14 cellular contexts compared by ENCODE assay signal in genomic region chr3:109831403-109831802, GRCh38.
"Had no signal": no experiment of that assay in that cellular context is flagged by ENCODE, and none has a peak within 500 bp of the region (broad histone marks: within the 10 kb centered on the region; RNA-seq: fewer than 3 reads in every experiment).

No MANE protein-coding gene starts in this region.

- H3K4me1 Mint-ChIP-seq: naive thymus-derived CD8-positive, alpha-beta T cell had no signal

- H3K4me3 Mint-ChIP-seq: naive thymus-derived CD8-positive, alpha-beta T cell had no signal

- H3K9me3 ChIP-seq: colonic mucosa, mucosa of descending colon, stomach, thoracic aorta, transverse colon had no signal

- H3K27ac ChIP-seq: colonic mucosa, hepatocyte, stomach, thoracic aorta, transverse colon had no signal

- H3K27me3 ChIP-seq: colonic mucosa, hepatocyte, stomach, transverse colon had no signal

- H3K79me2 ChIP-seq: hepatocyte had no signal

- H3K4me1 ChIP-seq: colonic mucosa, stomach, transverse colon had no signal

- H2AFZ ChIP-seq: hepatocyte had no signal

- DNase-seq: colonic mucosa; dermis blood vessel endothelial cell; foreskin melanocyte; head of caudate nucleus; kidney glomerular epithelial cell; mucosa of descending colon; naive thymus-derived CD8-positive, alpha-beta T cell; posterior cingulate gyrus; stimulated activated naive CD4-positive, alpha-beta T cell; stomach; substantia nigra; transverse colon had no signal

- H3K4me3 ChIP-seq: colonic mucosa, hepatocyte, mucosa of descending colon, stomach, thoracic aorta, transverse colon had no signal

- H3K27me3 Mint-ChIP-seq: naive thymus-derived CD8-positive, alpha-beta T cell had no signal

- H3K4me2 ChIP-seq: hepatocyte had no signal

- H3K36me3 ChIP-seq: colonic mucosa, stomach, thoracic aorta, transverse colon had no signal
